Comparison of ENCODE assay signal across 28 cellular contexts in genomic region chr10:113978802-113979201, GRCh38.
DNase-seq lines count a peak whose midpoint lies in the region; ATAC-seq and TF ChIP-seq lines count a peak whose summit lies in the region.
"Had no signal": no experiment of that assay in that cellular context is flagged by ENCODE, and none has a peak within 500 bp of the region (broad histone marks: within the 10 kb centered on the region; RNA-seq: fewer than 3 reads in every experiment).

No MANE protein-coding gene starts in this region.

- peaks cover 31% of the 10 kb centered on the region for H3K4me1 ChIP-seq in left ventricle myocardium inferior

- no peaks in the 10 kb centered on the region for H3K4me1 Mint-ChIP-seq in chondrocyte (ENCODE audit: low read depth)

- no peaks in the 10 kb centered on the region for H3K9me3 Mint-ChIP-seq in chondrocyte (ENCODE audit: low read depth)
- H3K9me3 Mint-ChIP-seq: activated T-cell treated with anti-CD3 and anti-CD28 coated beads, Interleukin-2, amount 50 U/mL, for 4 hours; central memory CD8-positive, alpha-beta T cell had no signal

- TF ChIP-seq CTCF in left ventricle myocardium inferior (IDR thresholded peaks at IDR 0.05; ENCODE audit: borderline replicate concordance) (no peak), chondrocyte (IDR thresholded peaks at IDR 0.05) (no peak), GM20000 (IDR thresholded peaks at IDR 0.05; ENCODE audit: extremely low read depth, missing control alignments) (no peak)

- DNase-seq in Ammon's horn (ENCODE audit: low spot score) (peak; percentile 75), caudate nucleus (lab: John Stamatoyannopoulos, UW) (peak in 55 of 61 donors; percentile 9 to 81 (median 53)), left ventricle myocardium inferior (peak; percentile 37), middle frontal gyrus (ENCODE audit: extremely low spot score, low spot score) (peak; percentile 50), left colon (no peak), chondrocyte (ENCODE audit: low spot score) (no peak), GM20000 (ENCODE audit: low spot score) (no peak)
- DNase-seq: 8988T; activated CD4-positive, CD25-positive, alpha-beta regulatory T cell; activated gamma-delta T cell; activated naive CD8-positive, alpha-beta T cell treated with anti-CD3 and anti-CD28 coated beads, Interleukin-2, amount 10 ng/mL, durations not matched to agents 7 days and 5 days; activated T-cell treated with anti-CD3 and anti-CD28 coated beads, Interleukin-2, amount 50 U/mL, for 4 hours; Caco-2; foreskin fibroblast; GDM1; left lung; naive thymus-derived CD4-positive, alpha-beta T cell; NCI-H1694; NCI-H446 treated with DMSO at 0.1 percent for 48 hours; small intestine; stimulated activated CD4-positive, alpha-beta T cell treated with anti-CD3 and anti-CD28 coated beads, Interleukin-1b, Interleukin-23, amount 100 ng/mL, for 48 hours; stimulated activated naive CD4-positive, alpha-beta T cell treated with Interleukin-2 at 50 U/mL for 16 hours had no signal

- H3K9me3 ChIP-seq in left ventricle myocardium inferior (replicated peaks): no peaks in the 10 kb centered on the region
- H3K9me3 ChIP-seq: Caco-2, esophagus muscularis mucosa, left lung, thoracic aorta had no signal

- H3K27ac Mint-ChIP-seq in chondrocyte (ENCODE audit: unreplicated experiment): no peak overlapping the region
- H3K27ac Mint-ChIP-seq: activated naive CD8-positive, alpha-beta T cell treated with anti-CD3 and anti-CD28 coated beads, Interleukin-2, amount 10 ng/mL, durations not matched to agents 7 days and 5 days; naive thymus-derived CD4-positive, alpha-beta T cell had no signal

- H3K27me3 Mint-ChIP-seq in chondrocyte (ENCODE audit: low read depth): no peaks in the 10 kb centered on the region

- no peak overlapping the region for H3K4me3 ChIP-seq in left ventricle myocardium inferior
- H3K4me3 ChIP-seq: esophagus muscularis mucosa, left lung, thoracic aorta had no signal

- H3K4me3 Mint-ChIP-seq in chondrocyte (ENCODE audit: unreplicated experiment): no peak overlapping the region
- H3K4me3 Mint-ChIP-seq: activated naive CD8-positive, alpha-beta T cell treated with anti-CD3 and anti-CD28 coated beads, Interleukin-2, amount 10 ng/mL, durations not matched to agents 7 days and 5 days; activated T-cell treated with anti-CD3 and anti-CD28 coated beads, Interleukin-2, amount 50 U/mL, for 4 hours; CD14-positive monocyte; central memory CD8-positive, alpha-beta T cell; naive thymus-derived CD4-positive, alpha-beta T cell had no signal

- ATAC-seq in left colon (no peak), HG02642 (IDR thresholded peaks at IDR 0.05; ENCODE audit: poor library complexity, unreplicated experiment) (no peak)
- ATAC-seq: activated T-cell treated with anti-CD3 and anti-CD28 coated beads, Interleukin-2, amount 50 U/mL, for 4 hours; HCT116; left lung; naive thymus-derived CD4-positive, alpha-beta T cell had no signal

- no peaks in the 10 kb centered on the region for H3K36me3 Mint-ChIP-seq in chondrocyte (ENCODE audit: low read depth)

- H3K27ac ChIP-seq in caudate nucleus (ENCODE audit: low read depth, low read length) (peak overlapping the region; percentile 49), left ventricle myocardium inferior (replicated peaks) (peak overlapping the region; percentile 66)
- H3K27ac ChIP-seq: esophagus muscularis mucosa, left lung, thoracic aorta had no signal

- no peaks in the 10 kb centered on the region for H3K36me3 ChIP-seq in left ventricle myocardium inferior
- H3K36me3 ChIP-seq: esophagus muscularis mucosa, left lung, thoracic aorta had no signal

- intact Hi-C loops in left ventricle myocardium inferior (cut with micrococcal nuclease): no loop called here
- intact Hi-C loops in left colon (cut with DNase I, micrococcal nuclease): no loop called here

- H3K27me3 ChIP-seq in left ventricle myocardium inferior (ENCODE audit: low read depth): no peaks in the 10 kb centered on the region
- H3K27me3 ChIP-seq: esophagus muscularis mucosa, left lung had no signal

Comparison
In these comparisons a context has a peak if more than half of its experiments do, and no peak if none do; other contexts are left out.
1. DNase-seq: peak in Ammon's horn (single experiment), caudate nucleus (55 of 61), left ventricle myocardium inferior (single experiment) and middle frontal gyrus (single experiment); none in left colon (0 of 2), chondrocyte (single experiment) and GM20000 (single experiment).